Comparison of ENCODE assay signal across 19 cellular contexts in genomic region chr6:149887343-149887742, GRCh38. TPM values are rescaled to one million over a fixed set of nuclear protein-coding genes. Genes with fewer than 3 reads are reported as not detected.
A peak's percentile ranks its signal among the peaks of the same experiment; 100 is the strongest.
DNase-seq lines count a peak whose midpoint lies in the region; ATAC-seq, FAIRE-seq and TF ChIP-seq lines count a peak whose summit lies in the region.
"Had no signal": no experiment of that assay in that cellular context is flagged by ENCODE, and none has a peak within 500 bp of the region (broad histone marks: within the 10 kb centered on the region; RNA-seq: fewer than 3 reads in every experiment).

No MANE protein-coding gene starts in this region.

- H3K27ac ChIP-seq in ACC112 (ENCODE audit: low read depth, low read length) (peak overlapping the region; percentile 80), astrocyte (ENCODE audit: low read depth, low read length) (no peak overlapping the region)
- H3K27ac ChIP-seq: HL-60, ovary had no signal

- no peak overlapping the region for H3K4me3 Mint-ChIP-seq in astrocyte (ENCODE audit: unreplicated experiment)
- H3K4me3 Mint-ChIP-seq: activated CD4-positive, alpha-beta memory T cell treated with anti-CD3 and anti-CD28 coated beads for 36 hours; activated T-helper 1 cell treated with anti-CD3 and anti-CD28 coated beads, Interleukin-12 subunit alpha, Interleukin-12 subunit beta, Interleukin-2, Interleukin-4 antibody, amounts not matched to agents 30 ng/mL and 10 ng/mL and 1 ng/mL, durations not matched to agents 14 hours and 24 hours and 36 hours had no signal

- DNase-seq in HS-5 (ENCODE audit: low read depth) (peak; percentile 89), astrocyte (ENCODE audit: low read depth) (peak; percentile 42), fibroblast of the conjunctiva (ENCODE audit: low read depth) (peak; percentile 45), NCI-H1436 treated with DMSO at 0.1 percent for 48 hours (lab: John Stamatoyannopoulos, UW) (no peak)
- DNase-seq in stimulated activated CD4-positive, alpha-beta T cell treated with anti-CD3 and anti-CD28 coated beads, Interleukin-4, amount 100 ng/mL, for 4 hours: no peak
- DNase-seq: activated CD4-positive, alpha-beta memory T cell treated with anti-CD3 and anti-CD28 coated beads for 36 hours; dermis blood vessel endothelial cell; islet precursor cell; ovary; SHP77 treated with DMSO at 0.1 percent for 48 hours; substantia nigra; T1000 had no signal

- H3K27me3 ChIP-seq in ACC112 (ENCODE audit: insufficient read depth, low read length) (no peaks in the 10 kb centered on the region), astrocyte (ENCODE audit: insufficient read depth, low read length) (no peaks in the 10 kb centered on the region)
- H3K27me3 ChIP-seq: ovary had no signal

- no peak for FAIRE-seq in astrocyte (lab: Jason Lieb, UNC)

- H3K9me3 Mint-ChIP-seq in astrocyte (ENCODE audit: unreplicated experiment): no peaks in the 10 kb centered on the region
- H3K9me3 Mint-ChIP-seq: activated CD4-positive, alpha-beta memory T cell treated with anti-CD3 and anti-CD28 coated beads for 36 hours; activated T-helper 1 cell treated with anti-CD3 and anti-CD28 coated beads, Interleukin-12 subunit alpha, Interleukin-12 subunit beta, Interleukin-2, Interleukin-4 antibody, amounts not matched to agents 30 ng/mL and 10 ng/mL and 1 ng/mL, durations not matched to agents 14 hours and 24 hours and 36 hours had no signal

- H3K4me2 ChIP-seq in astrocyte (ENCODE audit: low read length): no peak overlapping the region

- H3K4me1 ChIP-seq in ACC112 (ENCODE audit: control insufficient read depth, insufficient read depth, low read length, unreplicated experiment): peaks cover 40% of the 10 kb centered on the region
- H3K4me1 ChIP-seq in astrocyte (ENCODE audit: insufficient read depth, low read length): no peaks in the 10 kb centered on the region

- ATAC-seq in GM18868 (IDR thresholded peaks at IDR 0.05; ENCODE audit: unreplicated experiment) (no peak), HG02973 (IDR thresholded peaks at IDR 0.05; ENCODE audit: unreplicated experiment) (no peak)

- peaks cover 4% of the 10 kb centered on the region for H3K4me1 Mint-ChIP-seq in astrocyte (ENCODE audit: low read depth, unreplicated experiment)

- H3K79me2 ChIP-seq in ACC112 (ENCODE audit: control insufficient read depth, insufficient read depth, low read length, unreplicated experiment) (no peaks in the 10 kb centered on the region), astrocyte (ENCODE audit: insufficient read depth, low read length) (no peaks in the 10 kb centered on the region)

- H3K4me3 ChIP-seq in ACC112 (ENCODE audit: low read depth, low read length) (no peak overlapping the region), astrocyte (ENCODE audit: insufficient read depth, low read depth, low read length) (no peak overlapping the region)
- H3K4me3 ChIP-seq: ovary had no signal

- H3K27ac Mint-ChIP-seq in astrocyte (ENCODE audit: unreplicated experiment): peak overlapping the region; percentile 8
- H3K27ac Mint-ChIP-seq: activated CD4-positive, alpha-beta memory T cell treated with anti-CD3 and anti-CD28 coated beads for 36 hours; activated T-helper 1 cell treated with anti-CD3 and anti-CD28 coated beads, Interleukin-12 subunit alpha, Interleukin-12 subunit beta, Interleukin-2, Interleukin-4 antibody, amounts not matched to agents 30 ng/mL and 10 ng/mL and 1 ng/mL, durations not matched to agents 14 hours and 24 hours and 36 hours had no signal

- no peaks in the 10 kb centered on the region for H3K9me3 ChIP-seq in astrocyte (ENCODE audit: insufficient read depth, low read depth, low read length)
- H3K9me3 ChIP-seq: ovary had no signal

- no peaks in the 10 kb centered on the region for H4K20me1 ChIP-seq in astrocyte (ENCODE audit: insufficient read depth, low read length)

- TF ChIP-seq CTCF in astrocyte (IDR thresholded peaks at IDR 0.05; ENCODE audit: insufficient read depth, low read depth, low read length): no peak

- H2AFZ ChIP-seq in ACC112 (ENCODE audit: low read length, unreplicated experiment) (no peak overlapping the region), astrocyte (ENCODE audit: low read depth, low read length) (no peak overlapping the region)

- no peaks in the 10 kb centered on the region for H3K36me3 ChIP-seq in ACC112 (ENCODE audit: insufficient read depth, low read length)
- H3K36me3 ChIP-seq in astrocyte (ENCODE audit: insufficient read depth, low read length): no peaks in the 10 kb centered on the region
- H3K36me3 ChIP-seq: ovary had no signal

- no peak overlapping the region for H3K9ac ChIP-seq in astrocyte (ENCODE audit: low read length)

- no peaks in the 10 kb centered on the region for H3K36me3 Mint-ChIP-seq in astrocyte (ENCODE audit: low read depth, unreplicated experiment)
- H3K36me3 Mint-ChIP-seq: activated CD4-positive, alpha-beta memory T cell treated with anti-CD3 and anti-CD28 coated beads for 36 hours had no signal

- peaks cover 49% of the 10 kb centered on the region for H3K27me3 Mint-ChIP-seq in astrocyte (ENCODE audit: low read depth, unreplicated experiment)

RNA-seq across cellular contexts. Expression of gene RAET1E, which starts 10.6 kb away (rescaled TPM):
- not detected in 2 replicates for total RNA-seq in astrocyte
- total RNA-seq: activated CD4-positive, alpha-beta memory T cell treated with anti-CD3 and anti-CD28 coated beads for 36 hours; activated T-helper 1 cell treated with anti-CD3 and anti-CD28 coated beads, Interleukin-12 subunit alpha, Interleukin-12 subunit beta, Interleukin-2, Interleukin-4 antibody, amounts not matched to agents 30 ng/mL and 10 ng/mL and 1 ng/mL, durations not matched to agents 14 hours and 24 hours and 36 hours; dermis blood vessel endothelial cell; glomerular endothelial cell; mononuclear cell had no signal

RNA-seq across cellular contexts. Expression of gene LRP11, which starts 23.2 kb away (rescaled TPM):
- 24.2 and 26.2 TPM in 2 replicates for total RNA-seq in astrocyte

RNA-seq across cellular contexts. Expression of gene RAET1G, which starts 35.6 kb away (rescaled TPM):
- total RNA-seq in astrocyte: not detected in 2 replicates
- total RNA-seq: activated CD4-positive, alpha-beta memory T cell treated with anti-CD3 and anti-CD28 coated beads for 36 hours; dermis blood vessel endothelial cell; mononuclear cell had no signal

RNA-seq across cellular contexts. Expression of gene ULBP2, which starts 54.5 kb away (rescaled TPM):
- 7.3 and 7.5 TPM in 2 replicates for total RNA-seq in astrocyte

Comparison
In these comparisons a context has a peak if more than half of its experiments do, and no peak if none do; other contexts are left out.
1. DNase-seq: peak in HS-5 (single experiment), astrocyte (single experiment) and fibroblast of the conjunctiva (single experiment); none in NCI-H1436 treated with DMSO at 0.1 percent for 48 hours (single experiment) and stimulated activated CD4-positive, alpha-beta T cell treated with anti-CD3 and anti-CD28 coated beads, Interleukin-4, amount 100 ng/mL, for 4 hours (0 of 2).